ENCODE assay signal across 1 cellular context in genomic region chr2:168203762-168204693, GRCh38.
TF ChIP-seq lines count a peak whose summit lies in the region.

No MANE protein-coding gene starts in this region.

TF ChIP-seq in IMR-90, 13 proteins besides CTCF, POLR2A, EP300 and RAD21:
- TF ChIP-seq CHD1 (IDR thresholded peaks at IDR 0.05; ENCODE audit: low read depth, low read length) = no peak
- TF ChIP-seq NFE2L2 (IDR thresholded peaks at IDR 0.05; ENCODE audit: low read depth, low read length) = no peak
- no peak for TF ChIP-seq BHLHE40 (IDR thresholded peaks at IDR 0.05; ENCODE audit: low read depth, low read length)
- TF ChIP-seq USF2 (IDR thresholded peaks at IDR 0.05; ENCODE audit: low read depth, low read length) = no peak
- no peak for TF ChIP-seq CEBPB (IDR thresholded peaks at IDR 0.05; ENCODE audit: low read depth, low read length)
- no peak for TF ChIP-seq FOS (IDR thresholded peaks at IDR 0.05; ENCODE audit: low read depth, low read length)
- no peak for TF ChIP-seq ELK1 (IDR thresholded peaks at IDR 0.05; ENCODE audit: borderline replicate concordance, low read depth, low read length)
- TF ChIP-seq RCOR1 (IDR thresholded peaks at IDR 0.05; ENCODE audit: insufficient replicate concordance, low read length) = no peak
- TF ChIP-seq SMC3 (IDR thresholded peaks at IDR 0.05; ENCODE audit: low read depth, low read length) = no peak
- no peak for TF ChIP-seq MXI1 (IDR thresholded peaks at IDR 0.05; ENCODE audit: borderline replicate concordance, low read depth, low read length)
- no peak for TF ChIP-seq MAFK (IDR thresholded peaks at IDR 0.05; ENCODE audit: low read depth, low read length)
- TF ChIP-seq MAZ (IDR thresholded peaks at IDR 0.05; ENCODE audit: borderline replicate concordance, low read depth, low read length) = no peak
- no peak for TF ChIP-seq RFX5 (IDR thresholded peaks at IDR 0.05; ENCODE audit: low read depth, low read length)
